In the genomic region with DNA sequence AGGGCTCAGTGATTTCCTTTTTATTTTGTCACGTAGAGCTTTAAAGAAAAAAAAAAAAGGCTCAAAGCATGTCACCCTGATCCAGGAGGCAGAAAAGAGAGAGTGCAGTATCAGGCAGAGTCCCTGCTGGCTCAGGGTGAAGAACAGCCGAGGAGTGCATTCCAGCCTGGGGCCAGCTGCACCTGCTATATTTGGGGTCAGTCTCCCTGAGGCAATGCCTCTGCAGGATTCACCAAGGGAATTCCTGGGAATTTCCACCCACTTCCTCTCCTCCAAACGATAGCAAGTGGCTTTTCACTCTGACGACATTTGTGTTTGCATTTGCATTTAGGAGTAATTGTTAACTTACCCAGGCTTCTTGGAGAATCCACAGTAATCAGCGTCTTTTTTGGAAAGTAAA, we compare ENCODE assay signal across 1 cellular context.
TF ChIP-seq lines count a peak whose summit lies in the region.

No MANE protein-coding gene starts in this region.

TF ChIP-seq in A549, 52 proteins besides CTCF, POLR2A, EP300 and RAD21 (continued from another document):
- TF ChIP-seq, protein P1, sequence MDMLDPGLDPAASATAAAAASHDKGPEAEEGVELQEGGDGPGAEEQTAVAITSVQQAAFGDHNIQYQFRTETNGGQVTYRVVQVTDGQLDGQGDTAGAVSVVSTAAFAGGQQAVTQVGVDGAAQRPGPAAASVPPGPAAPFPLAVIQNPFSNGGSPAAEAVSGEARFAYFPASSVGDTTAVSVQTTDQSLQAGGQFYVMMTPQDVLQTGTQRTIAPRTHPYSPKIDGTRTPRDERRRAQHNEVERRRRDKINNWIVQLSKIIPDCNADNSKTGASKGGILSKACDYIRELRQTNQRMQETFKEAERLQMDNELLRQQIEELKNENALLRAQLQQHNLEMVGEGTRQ (IDR thresholded peaks at IDR 0.05) = no peak
- TF ChIP-seq JUN (IDR thresholded peaks at IDR 0.05) = no peak
- no peak for TF ChIP-seq HOXB13 (CRISPR knock-in tag; IDR thresholded peaks at IDR 0.05; ENCODE audit: low read depth)
- TF ChIP-seq, protein P2, sequence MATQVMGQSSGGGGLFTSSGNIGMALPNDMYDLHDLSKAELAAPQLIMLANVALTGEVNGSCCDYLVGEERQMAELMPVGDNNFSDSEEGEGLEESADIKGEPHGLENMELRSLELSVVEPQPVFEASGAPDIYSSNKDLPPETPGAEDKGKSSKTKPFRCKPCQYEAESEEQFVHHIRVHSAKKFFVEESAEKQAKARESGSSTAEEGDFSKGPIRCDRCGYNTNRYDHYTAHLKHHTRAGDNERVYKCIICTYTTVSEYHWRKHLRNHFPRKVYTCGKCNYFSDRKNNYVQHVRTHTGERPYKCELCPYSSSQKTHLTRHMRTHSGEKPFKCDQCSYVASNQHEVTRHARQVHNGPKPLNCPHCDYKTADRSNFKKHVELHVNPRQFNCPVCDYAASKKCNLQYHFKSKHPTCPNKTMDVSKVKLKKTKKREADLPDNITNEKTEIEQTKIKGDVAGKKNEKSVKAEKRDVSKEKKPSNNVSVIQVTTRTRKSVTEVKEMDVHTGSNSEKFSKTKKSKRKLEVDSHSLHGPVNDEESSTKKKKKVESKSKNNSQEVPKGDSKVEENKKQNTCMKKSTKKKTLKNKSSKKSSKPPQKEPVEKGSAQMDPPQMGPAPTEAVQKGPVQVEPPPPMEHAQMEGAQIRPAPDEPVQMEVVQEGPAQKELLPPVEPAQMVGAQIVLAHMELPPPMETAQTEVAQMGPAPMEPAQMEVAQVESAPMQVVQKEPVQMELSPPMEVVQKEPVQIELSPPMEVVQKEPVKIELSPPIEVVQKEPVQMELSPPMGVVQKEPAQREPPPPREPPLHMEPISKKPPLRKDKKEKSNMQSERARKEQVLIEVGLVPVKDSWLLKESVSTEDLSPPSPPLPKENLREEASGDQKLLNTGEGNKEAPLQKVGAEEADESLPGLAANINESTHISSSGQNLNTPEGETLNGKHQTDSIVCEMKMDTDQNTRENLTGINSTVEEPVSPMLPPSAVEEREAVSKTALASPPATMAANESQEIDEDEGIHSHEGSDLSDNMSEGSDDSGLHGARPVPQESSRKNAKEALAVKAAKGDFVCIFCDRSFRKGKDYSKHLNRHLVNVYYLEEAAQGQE (IDR thresholded peaks at IDR 0.05) = no peak
- no peak for TF ChIP-seq ZC3H11A (IDR thresholded peaks at IDR 0.05)
- TF ChIP-seq HOXA7 (CRISPR knock-in tag; IDR thresholded peaks at IDR 0.05) = no peak
- no peak for TF ChIP-seq POLR2AphosphoS2 (conservative IDR thresholded peaks at IDR 0.05; ENCODE audit: low read length)
- no peak for TF ChIP-seq RCOR1 (IDR thresholded peaks at IDR 0.05; ENCODE audit: low read depth, low read length)
- TF ChIP-seq CBX2 (IDR thresholded peaks at IDR 0.05; ENCODE audit: borderline replicate concordance, low read depth) = no peak
- TF ChIP-seq ZSCAN20 (CRISPR knock-in tag; IDR thresholded peaks at IDR 0.05) = no peak
- TF ChIP-seq TP53 (CRISPR knock-in tag; IDR thresholded peaks at IDR 0.05) = no peak
- TF ChIP-seq GATA3 (IDR thresholded peaks at IDR 0.05; ENCODE audit: borderline replicate concordance) = no peak
- no peak for TF ChIP-seq FOSL2 (IDR thresholded peaks at IDR 0.05)
- TF ChIP-seq FOSL2 (CRISPR knock-in tag; IDR thresholded peaks at IDR 0.05) = no peak
